1 cellular context compared by ENCODE assay signal in the genomic region with DNA sequence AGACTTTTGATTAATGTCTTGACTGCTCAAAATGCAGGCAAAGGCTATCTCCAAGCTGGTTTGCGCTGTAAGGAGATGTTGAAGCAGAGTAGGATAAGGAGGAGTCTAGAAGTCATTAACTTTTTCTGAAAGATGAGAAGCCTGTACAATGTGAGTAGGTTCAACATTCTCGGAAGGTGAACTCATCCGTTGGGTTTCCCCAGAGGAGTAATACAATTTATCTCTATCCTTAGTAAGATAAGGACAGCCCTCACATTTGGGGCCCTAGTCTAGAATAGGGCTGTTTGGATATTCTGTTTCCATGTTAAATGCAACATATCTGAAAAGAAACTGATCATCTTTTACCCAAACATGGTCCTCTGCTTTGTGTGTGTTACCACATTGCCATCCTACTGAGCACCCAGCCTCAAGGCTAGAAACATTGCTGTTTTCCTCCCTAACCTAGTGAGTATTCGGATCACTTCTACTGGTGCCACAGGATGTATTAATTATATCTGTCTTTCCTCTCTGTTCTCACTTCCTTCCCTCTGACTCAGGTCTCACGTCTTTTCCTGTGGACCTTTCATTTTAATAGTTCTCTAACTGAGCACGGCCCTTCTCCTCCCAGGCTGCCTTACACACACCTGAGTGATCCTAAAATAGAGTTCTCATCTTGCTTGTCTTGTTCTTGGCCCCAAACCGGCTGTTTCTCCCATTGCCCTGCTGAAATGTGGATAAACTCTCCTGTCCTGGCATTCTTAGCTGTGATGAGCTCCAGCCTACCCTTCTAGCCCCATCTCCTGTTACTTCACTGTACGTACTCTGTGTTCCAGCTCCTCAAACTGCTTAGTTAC.
TF ChIP-seq lines count a peak whose summit lies in the region.

No MANE protein-coding gene starts in this region.

TF ChIP-seq in GM12878, 131 proteins besides CTCF, POLR2A, EP300 and RAD21 (continued from another document):
- TF ChIP-seq, protein P1, sequence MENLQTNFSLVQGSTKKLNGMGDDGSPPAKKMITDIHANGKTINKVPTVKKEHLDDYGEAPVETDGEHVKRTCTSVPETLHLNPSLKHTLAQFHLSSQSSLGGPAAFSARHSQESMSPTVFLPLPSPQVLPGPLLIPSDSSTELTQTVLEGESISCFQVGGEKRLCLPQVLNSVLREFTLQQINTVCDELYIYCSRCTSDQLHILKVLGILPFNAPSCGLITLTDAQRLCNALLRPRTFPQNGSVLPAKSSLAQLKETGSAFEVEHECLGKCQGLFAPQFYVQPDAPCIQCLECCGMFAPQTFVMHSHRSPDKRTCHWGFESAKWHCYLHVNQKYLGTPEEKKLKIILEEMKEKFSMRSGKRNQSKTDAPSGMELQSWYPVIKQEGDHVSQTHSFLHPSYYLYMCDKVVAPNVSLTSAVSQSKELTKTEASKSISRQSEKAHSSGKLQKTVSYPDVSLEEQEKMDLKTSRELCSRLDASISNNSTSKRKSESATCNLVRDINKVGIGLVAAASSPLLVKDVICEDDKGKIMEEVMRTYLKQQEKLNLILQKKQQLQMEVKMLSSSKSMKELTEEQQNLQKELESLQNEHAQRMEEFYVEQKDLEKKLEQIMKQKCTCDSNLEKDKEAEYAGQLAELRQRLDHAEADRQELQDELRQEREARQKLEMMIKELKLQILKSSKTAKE (IDR thresholded peaks at IDR 0.05; ENCODE audit: low read depth, poor library complexity, severe bottlenecking): no peak
- TF ChIP-seq SPI1 (IDR thresholded peaks at IDR 0.05; ENCODE audit: borderline replicate concordance, insufficient read depth, low read depth, low read length) (peak; percentile 53; the same call in 1 of the 2 replicates), RAD51 (IDR thresholded peaks at IDR 0.05) (no peak), ZZZ3 (IDR thresholded peaks at IDR 0.05; ENCODE audit: control insufficient read depth, insufficient read length, low read depth) (no peak), JUND (IDR thresholded peaks at IDR 0.05; ENCODE audit: low read depth, low read length) (no peak), NRF1 (conservative IDR thresholded peaks at IDR 0.05; ENCODE audit: low read depth, low read length) (no peak), KAT2A (conservative IDR thresholded peaks at IDR 0.05; ENCODE audit: control insufficient read depth, low read depth, low read length) (no peak), RBBP5 (conservative IDR thresholded peaks at IDR 0.05) (no peak), GATAD2B (conservative IDR thresholded peaks at IDR 0.05; ENCODE audit: low read depth) (no peak), MTA2 (IDR thresholded peaks at IDR 0.05; ENCODE audit: low read depth) (0 out of 2 replicates have a peak, but pooled peaks have one; percentile 24), POLR2AphosphoS2 (IDR thresholded peaks at IDR 0.05; ENCODE audit: low read depth, low read length) (no peak), CREM (IDR thresholded peaks at IDR 0.05; ENCODE audit: low read depth) (peak; percentile 41; the same call in 1 of the 2 replicates), ASH2L (IDR thresholded peaks at IDR 0.05; ENCODE audit: borderline replicate concordance, low read depth) (no peak)
- TF ChIP-seq, protein P2, sequence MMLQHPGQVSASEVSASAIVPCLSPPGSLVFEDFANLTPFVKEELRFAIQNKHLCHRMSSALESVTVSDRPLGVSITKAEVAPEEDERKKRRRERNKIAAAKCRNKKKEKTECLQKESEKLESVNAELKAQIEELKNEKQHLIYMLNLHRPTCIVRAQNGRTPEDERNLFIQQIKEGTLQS (IDR thresholded peaks at IDR 0.05; ENCODE audit: borderline replicate concordance, extremely low read depth, low read depth, low read length): no peak
